8 cellular contexts compared by ENCODE assay signal in genomic region chr12:49264466-49264872, GRCh38. TPM values are rescaled to one million over a fixed set of nuclear protein-coding genes. Genes with fewer than 3 reads are reported as not detected.
DNase-seq lines count a peak whose midpoint lies in the region; ATAC-seq, FAIRE-seq and TF ChIP-seq lines count a peak whose summit lies in the region.

No MANE protein-coding gene starts in this region.

- peak overlapping the region; percentile 62 for H2AFZ ChIP-seq in endothelial cell of umbilical vein (ENCODE audit: low read depth, low read length)

- H3K4me3 ChIP-seq in BLaER1: peak overlapping the region; percentile 91
- peak overlapping the region; percentile 48 to 95 (median 78) for H3K4me3 ChIP-seq in endothelial cell of umbilical vein (replicated peaks in 1 of 3; ENCODE audit: insufficient read depth in 1 of 3, low read depth in 1 of 3, low read length in 3 of 3)
- H3K4me3 ChIP-seq in aorta (ENCODE audit: low read length in 2 of 2): peak overlapping the region; percentile 63 to 95

- 0 to 1% methylated on average over 12 to 35 of the region's 35 CpGs for WGBS in aorta, 2 donors

- CTCF ChIA-PET in WTC11 (lab: Charles Lee) (interaction anchor here (0.6 to 1.4 kb wide), 9 partner anchors 29 to 847 kb away, joined by 3 to 5 read pairs (median 3); partner anchors contain the start of genes DDX23 and PRPH), endothelial cell of umbilical vein (lab: Charles Lee) (interaction anchor here (0.7 to 1.5 kb wide), 7 partner anchors 20 to 202 kb away, joined by 3 to 6 read pairs (median 3); no protein-coding TSS in a partner anchor)

- no peak for TF ChIP-seq CTCF in WTC11 (IDR thresholded peaks at IDR 0.05)
- TF ChIP-seq CTCF in endothelial cell of umbilical vein (IDR thresholded peaks at IDR 0.05; ENCODE audit: extremely low read depth in 1 of 2, insufficient read depth in 1 of 2, low read depth in 1 of 2, low read length in 2 of 2): no peak
- TF ChIP-seq CTCF in neural crest cell (conservative IDR thresholded peaks at IDR 0.05): no peak

- H3K36me3 ChIP-seq in BLaER1 (peaks cover 32% of the 10 kb centered on the region), endothelial cell of umbilical vein (ENCODE audit: control insufficient read depth in 2 of 2, extremely low read depth in 1 of 2, insufficient read depth in 2 of 2, low read length in 2 of 2) (peaks cover under 1 to 2% of the 10 kb centered on the region in 2 experiments), aorta (ENCODE audit: control insufficient read depth in 1 of 2, insufficient read depth in 2 of 2, low read length in 1 of 2) (no peaks in the 10 kb centered on the region)

- H3K4me3 Mint-ChIP-seq in WTC11 (peak overlapping the region; percentile 95), neural crest cell (peak overlapping the region; percentile 89)

- POLR2A ChIA-PET in WTC11 (lab: Charles Lee): interaction anchor here (0.6 to 1.4 kb wide), 3 partner anchors 14 to 30 kb away, joined by 3 to 4 read pairs (median 3); partner anchors contain the start of gene PRPH
- POLR2A ChIA-PET in endothelial cell of umbilical vein (lab: Charles Lee): interaction anchor here (0.7 to 1.1 kb wide), 3 partner anchors 75 to 386 kb away, joined by 3 to 6 read pairs (median 4); no protein-coding TSS in a partner anchor

- H3K27me3 Mint-ChIP-seq in WTC11 (ENCODE audit: low read depth): no peaks in the 10 kb centered on the region; the same call in 1 of the 2 replicates
- H3K27me3 Mint-ChIP-seq in neural crest cell (ENCODE audit: low read depth): peaks cover 25% of the 10 kb centered on the region

- H3K4me1 Mint-ChIP-seq in WTC11 (peaks cover 31% of the 10 kb centered on the region), neural crest cell (peaks cover 41% of the 10 kb centered on the region)

- H3K27ac Mint-ChIP-seq in WTC11: no peak overlapping the region
- no peak overlapping the region for H3K27ac Mint-ChIP-seq in neural crest cell (ENCODE audit: unreplicated experiment)

- dilution Hi-C loops in endothelial cell of umbilical vein (cut with MboI; ENCODE audit: extremely low pct_ligation_motif_present, low sequenced_read_pairs): no loop called here

- H3K9me3 ChIP-seq in BLaER1 (no peaks in the 10 kb centered on the region), endothelial cell of umbilical vein (replicated peaks; ENCODE audit: control insufficient read depth, insufficient read depth, low read length) (no peaks in the 10 kb centered on the region), aorta (ENCODE audit: control insufficient read depth, low read length) (no peaks in the 10 kb centered on the region)

- H3K36me3 Mint-ChIP-seq in WTC11 (peaks cover 29% of the 10 kb centered on the region), neural crest cell (ENCODE audit: low read depth) (peaks cover 11% of the 10 kb centered on the region)

- TF ChIP-seq POLR2A in endothelial cell of umbilical vein (IDR thresholded peaks at IDR 0.05; ENCODE audit: low read depth, low read length): no peak

- H3K27ac ChIP-seq in BLaER1 (peak overlapping the region; percentile 96), endothelial cell of umbilical vein (ENCODE audit: insufficient read depth, low read depth, low read length) (peak overlapping the region; percentile 83), aorta (ENCODE audit: low read depth in 1 of 2, low read length in 2 of 2) (peak overlapping the region; percentile 44 to 93)

- H3K4me2 ChIP-seq in BLaER1: peak overlapping the region; percentile 90
- H3K4me2 ChIP-seq in endothelial cell of umbilical vein (ENCODE audit: insufficient read depth, low read length): peak overlapping the region; percentile 89

- BruUV-seq in endothelial cell of umbilical vein (replicated peaks; lab: Mats Ljungman, UMichigan): no TSS peak

- peaks cover 62% of the 10 kb centered on the region for H3K79me2 ChIP-seq in endothelial cell of umbilical vein (ENCODE audit: control insufficient read depth, insufficient read depth, low read length)

- no peaks in the 10 kb centered on the region for H3K27me3 ChIP-seq in BLaER1
- H3K27me3 ChIP-seq in endothelial cell of umbilical vein (ENCODE audit: control insufficient read depth in 2 of 2, insufficient read depth in 2 of 2, low read length in 2 of 2): no peaks in the 10 kb centered on the region
- no peaks in the 10 kb centered on the region for H3K27me3 ChIP-seq in aorta (ENCODE audit: control insufficient read depth in 1 of 2, insufficient read depth in 2 of 2, low read length in 1 of 2)

- H4K20me1 ChIP-seq in BLaER1 (peaks cover 34% of the 10 kb centered on the region), endothelial cell of umbilical vein (replicated peaks; ENCODE audit: control insufficient read depth, extremely low read depth, insufficient read depth, low read length) (no peaks in the 10 kb centered on the region)

- FAIRE-seq in endothelial cell of umbilical vein (lab: Jason Lieb, UNC): no peak

- intact Hi-C loops in endothelial cell of umbilical vein (cut with micrococcal nuclease) (loop anchor here (1.0 to 2.0 kb wide), 2 partner anchors 30 to 134 kb away; no protein-coding TSS in a partner anchor), aorta (cut with DNase I) (loop anchor here in 1 of 2 donors (2.0 to 10.0 kb wide), 2 partner anchors 30 to 130 kb away; partner anchors contain the start of gene TUBA1B)

- ATAC-seq in HG03159 (IDR thresholded peaks at IDR 0.05; ENCODE audit: unreplicated experiment) (peak; percentile 26), WTC11 (peak; percentile 60), aorta (ENCODE audit: low FRiP score) (peak; percentile 69)

- H3K9me3 Mint-ChIP-seq in WTC11 (no peaks in the 10 kb centered on the region; the same call in 1 of the 2 replicates), neural crest cell (no peaks in the 10 kb centered on the region)

- H3K9me1 ChIP-seq in endothelial cell of umbilical vein (replicated peaks; ENCODE audit: control insufficient read depth, extremely low read depth, insufficient read depth, low read length): no peaks in the 10 kb centered on the region

- H3K9ac ChIP-seq in BLaER1 (peak overlapping the region; percentile 98), endothelial cell of umbilical vein (replicated peaks; ENCODE audit: extremely low read depth, insufficient read depth, low read length) (peak overlapping the region; percentile 82)

- DNase-seq in GM19238 (ENCODE audit: insufficient read length, low spot score): peak; percentile 54
- no peak for DNase-seq in WTC11 (ENCODE audit: low spot score)
- DNase-seq in endothelial cell of umbilical vein (ENCODE audit: low read depth, low spot score): no peak
- no peak for DNase-seq in neural crest cell (ENCODE audit: low read depth, low spot score)
- no peak for DNase-seq in aorta
- DNase-seq in inferior parietal cortex (ENCODE audit: extremely low spot score): no peak

- H3K4me1 ChIP-seq in BLaER1 (peaks cover 77% of the 10 kb centered on the region), endothelial cell of umbilical vein (ENCODE audit: control insufficient read depth, extremely low read depth, insufficient read depth, low read length) (peaks cover 48% of the 10 kb centered on the region), aorta (ENCODE audit: control insufficient read depth in 1 of 2, insufficient read depth in 2 of 2, low read length in 2 of 2) (peaks cover 0 to 10% of the 10 kb centered on the region in 2 donors)

TF ChIP-seq in WTC11, 78 proteins besides CTCF, POLR2A, EP300 and RAD21 (continues in another document):
- 0 out of 2 replicates have a peak, but pooled peaks have one; percentile 30 for TF ChIP-seq RELA (CRISPR knock-in tag; IDR thresholded peaks at IDR 0.05; ENCODE audit: borderline replicate concordance)

TF ChIP-seq in endothelial cell of umbilical vein, 7 proteins besides CTCF, POLR2A, EP300 and RAD21:
- TF ChIP-seq FOS (IDR thresholded peaks at IDR 0.05; ENCODE audit: borderline replicate concordance, insufficient read depth, low read length) (no peak), POLR2AphosphoS5 (IDR thresholded peaks at IDR 0.05; ENCODE audit: insufficient read depth, low read depth, low read length) (peak; percentile 1)
TF ChIP-seq in endothelial cell of umbilical vein: peak in this region for 1.

RNA-seq across cellular contexts. Expression of gene TUBA1C, which starts 0.4 kb away (rescaled TPM):
- total RNA-seq in WTC11 (2021) (458 to 540 TPM (median 478 TPM) in 3 replicates), endothelial cell of umbilical vein (515 and 523 TPM in 2 replicates), neural crest cell (203 and 208 TPM in 2 replicates), aorta (100 to 1,000 TPM in 1 of 2 donors, 10 to 100 TPM in 1; 89.2 to 181 TPM)
- polyA plus RNA-seq in endothelial cell of umbilical vein (2,063 and 2,352 TPM in 2 replicates), aorta (100 to 1,000 TPM; 163 to 191 TPM)
- polyA plus RNA-seq in endothelial cell of umbilical vein (2011; cell fraction: cytosol; rRNA removed): 1,483 and 1,881 TPM in 2 replicates
- 831 and 861 TPM in 2 replicates for polyA plus RNA-seq in endothelial cell of umbilical vein (2011; cell fraction: nucleus; rRNA removed)
- polyA plus RNA-seq in endothelial cell of umbilical vein (2012): 624 and 1,156 TPM in 2 replicates
- polyA minus RNA-seq in endothelial cell of umbilical vein: 1,491 and 1,574 TPM in 2 replicates
- polyA minus RNA-seq in endothelial cell of umbilical vein (2011; cell fraction: cytosol; rRNA and poly(A)+ RNA removed): 697 TPM
- polyA minus RNA-seq in endothelial cell of umbilical vein (2011; cell fraction: nucleus; rRNA and poly(A)+ RNA removed): 181 and 302 TPM in 2 replicates

RNA-seq across cellular contexts. Expression of gene PRPH, which starts 30.5 kb away (rescaled TPM):
- total RNA-seq in WTC11 (2021) (0.73 to 2.4 TPM (median 1.7 TPM) in 3 replicates), endothelial cell of umbilical vein (not detected in 2 replicates), neural crest cell (0.70 and 1.3 TPM in 2 replicates), aorta (1 to 10 TPM in 1 of 2 donors, under 1 TPM in 1; 0.49 to 5.4 TPM)
- polyA plus RNA-seq in endothelial cell of umbilical vein (not detected in 2 replicates), aorta (10 to 100 TPM in 1 of 2 donors, not detected in 1; 13.8 TPM)
- not detected in 2 replicates for polyA plus RNA-seq in endothelial cell of umbilical vein (2011; cell fraction: cytosol; rRNA removed)
- polyA plus RNA-seq in endothelial cell of umbilical vein (2011; cell fraction: nucleus; rRNA removed): 0.45 and 0.49 TPM in 2 replicates
- polyA plus RNA-seq in endothelial cell of umbilical vein (2012): not detected in 2 replicates
- not detected in 2 replicates for polyA minus RNA-seq in endothelial cell of umbilical vein
- polyA minus RNA-seq in endothelial cell of umbilical vein (2011; cell fraction: cytosol; rRNA and poly(A)+ RNA removed): not detected
- not detected in 2 replicates for polyA minus RNA-seq in endothelial cell of umbilical vein (2011; cell fraction: nucleus; rRNA and poly(A)+ RNA removed)

RNA-seq across cellular contexts. Expression of gene TROAP, which starts 58.6 kb away (rescaled TPM):
- 78.5 to 89.2 TPM (median 80.0 TPM) in 3 replicates for total RNA-seq in WTC11 (2021)
- 62.4 and 68.6 TPM in 2 replicates for total RNA-seq in endothelial cell of umbilical vein
- 27.3 and 31.7 TPM in 2 replicates for polyA plus RNA-seq in endothelial cell of umbilical vein
- polyA plus RNA-seq in endothelial cell of umbilical vein (2011; cell fraction: cytosol; rRNA removed): 47.3 and 53.1 TPM in 2 replicates
- 127 and 133 TPM in 2 replicates for polyA plus RNA-seq in endothelial cell of umbilical vein (2011; cell fraction: nucleus; rRNA removed)
- 21.3 and 57.6 TPM in 2 replicates for polyA plus RNA-seq in endothelial cell of umbilical vein (2012)
- polyA minus RNA-seq in endothelial cell of umbilical vein: 20.6 and 29.7 TPM in 2 replicates
- 41.8 TPM for polyA minus RNA-seq in endothelial cell of umbilical vein (2011; cell fraction: cytosol; rRNA and poly(A)+ RNA removed)
- polyA minus RNA-seq in endothelial cell of umbilical vein (2011; cell fraction: nucleus; rRNA and poly(A)+ RNA removed): 34.9 and 40.2 TPM in 2 replicates
- 88.0 and 91.2 TPM in 2 replicates for total RNA-seq in neural crest cell
- total RNA-seq in aorta: 1 to 10 TPM; 1.1 to 4.3 TPM
- polyA plus RNA-seq in aorta: 1 to 10 TPM in 1 of 2 donors, under 1 TPM in 1; 0.10 to 1.8 TPM

Comparison
In these comparisons a context has a peak if more than half of its experiments do, and no peak if none do; other contexts are left out.
1. RNA of gene TROAP, which starts 58.6 kb away (total RNA-seq): 88.0 to 91.2 TPM in neural crest cell, 78.5 to 89.2 TPM in WTC11 and 62.4 to 68.6 TPM in endothelial cell of umbilical vein; 1.1 to 4.3 TPM in aorta; every median in the first group is over 10 times any median in the second.
2. Peak in every context shown above with its lines, with median percentiles within 50 percentile points of each other: H3K27ac ChIP-seq, H3K4me3 ChIP-seq and ATAC-seq.